Comparison of ENCODE assay signal across 1 cellular context in genomic region chr3:4723921-4724698, GRCh38.
TF ChIP-seq lines count a peak whose summit lies in the region.

No MANE protein-coding gene starts in this region.

TF ChIP-seq in HepG2, 621 proteins besides CTCF, POLR2A, EP300 and RAD21 (continued from another document):
- peak; percentile 52; the same call in 1 of the 2 replicates for TF ChIP-seq BCL3 (CRISPR knock-in tag; IDR thresholded peaks at IDR 0.05)
- TF ChIP-seq ATF7-NPFF (CRISPR knock-in tag; IDR thresholded peaks at IDR 0.05; ENCODE audit: low read depth), result no peak
- no peak for TF ChIP-seq ZNF101 (CRISPR knock-in tag; IDR thresholded peaks at IDR 0.05; ENCODE audit: borderline replicate concordance, low read depth)
- TF ChIP-seq ETV6 (CRISPR knock-in tag; conservative IDR thresholded peaks at IDR 0.05), result no peak
- TF ChIP-seq ZNF580 (CRISPR knock-in tag; IDR thresholded peaks at IDR 0.05; ENCODE audit: borderline replicate concordance, low read depth), result no peak
- TF ChIP-seq ZNF670 (CRISPR knock-in tag; IDR thresholded peaks at IDR 0.05; ENCODE audit: borderline replicate concordance), result no peak
- TF ChIP-seq ZBTB40 (IDR thresholded peaks at IDR 0.05), result no peak
- peak; percentile 77; the same call in 1 of the 2 replicates for TF ChIP-seq ZBTB40 (CRISPR knock-in tag; IDR thresholded peaks at IDR 0.05)
- TF ChIP-seq, protein P1, sequence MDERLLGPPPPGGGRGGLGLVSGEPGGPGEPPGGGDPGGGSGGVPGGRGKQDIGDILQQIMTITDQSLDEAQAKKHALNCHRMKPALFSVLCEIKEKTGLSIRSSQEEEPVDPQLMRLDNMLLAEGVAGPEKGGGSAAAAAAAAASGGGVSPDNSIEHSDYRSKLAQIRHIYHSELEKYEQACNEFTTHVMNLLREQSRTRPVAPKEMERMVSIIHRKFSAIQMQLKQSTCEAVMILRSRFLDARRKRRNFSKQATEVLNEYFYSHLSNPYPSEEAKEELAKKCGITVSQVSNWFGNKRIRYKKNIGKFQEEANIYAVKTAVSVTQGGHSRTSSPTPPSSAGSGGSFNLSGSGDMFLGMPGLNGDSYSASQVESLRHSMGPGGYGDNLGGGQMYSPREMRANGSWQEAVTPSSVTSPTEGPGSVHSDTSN (CRISPR knock-in tag; IDR thresholded peaks at IDR 0.05), result 0 out of 2 replicates have a peak, but pooled peaks have one; percentile 29
- TF ChIP-seq AGO2 (optimal IDR thresholded peaks at IDR 0.05; ENCODE audit: low read depth, low read length), result no peak
- TF ChIP-seq, protein P2, sequence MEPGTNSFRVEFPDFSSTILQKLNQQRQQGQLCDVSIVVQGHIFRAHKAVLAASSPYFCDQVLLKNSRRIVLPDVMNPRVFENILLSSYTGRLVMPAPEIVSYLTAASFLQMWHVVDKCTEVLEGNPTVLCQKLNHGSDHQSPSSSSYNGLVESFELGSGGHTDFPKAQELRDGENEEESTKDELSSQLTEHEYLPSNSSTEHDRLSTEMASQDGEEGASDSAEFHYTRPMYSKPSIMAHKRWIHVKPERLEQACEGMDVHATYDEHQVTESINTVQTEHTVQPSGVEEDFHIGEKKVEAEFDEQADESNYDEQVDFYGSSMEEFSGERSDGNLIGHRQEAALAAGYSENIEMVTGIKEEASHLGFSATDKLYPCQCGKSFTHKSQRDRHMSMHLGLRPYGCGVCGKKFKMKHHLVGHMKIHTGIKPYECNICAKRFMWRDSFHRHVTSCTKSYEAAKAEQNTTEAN (CRISPR knock-in tag; conservative IDR thresholded peaks at IDR 0.05), result 0 out of 2 replicates have a peak, but pooled peaks have one; percentile 66
- no peak for TF ChIP-seq ZNF225 (CRISPR knock-in tag; IDR thresholded peaks at IDR 0.05)
- no peak for TF ChIP-seq ZNF235 (CRISPR knock-in tag; IDR thresholded peaks at IDR 0.05; ENCODE audit: borderline replicate concordance)
- TF ChIP-seq ZNF234 (CRISPR knock-in tag; conservative IDR thresholded peaks at IDR 0.05), result no peak
- TF ChIP-seq TAF15 (IDR thresholded peaks at IDR 0.05; ENCODE audit: low read depth, low read length, poor library complexity, severe bottlenecking), result no peak
- peak; percentile 61; the same call in 1 of the 2 replicates for TF ChIP-seq ZBTB33 (CRISPR knock-in tag; IDR thresholded peaks at IDR 0.05)
- TF ChIP-seq ZNF10 (CRISPR knock-in tag; IDR thresholded peaks at IDR 0.05; ENCODE audit: borderline replicate concordance, low read depth), result no peak
- peak; percentile 44; the same call in 1 of the 2 replicates for TF ChIP-seq ZNF430 (CRISPR knock-in tag; IDR thresholded peaks at IDR 0.05)
- TF ChIP-seq SNAPC4 (CRISPR knock-in tag; IDR thresholded peaks at IDR 0.05), result no peak
- TF ChIP-seq THRA (CRISPR knock-in tag; IDR thresholded peaks at IDR 0.05; ENCODE audit: borderline replicate concordance), result peak; percentile 66; the same call in 1 of the 2 replicates
- TF ChIP-seq ERF (CRISPR knock-in tag; IDR thresholded peaks at IDR 0.05), result peak; percentile 48; the same call in 1 of the 2 replicates
- TF ChIP-seq, protein P3, sequence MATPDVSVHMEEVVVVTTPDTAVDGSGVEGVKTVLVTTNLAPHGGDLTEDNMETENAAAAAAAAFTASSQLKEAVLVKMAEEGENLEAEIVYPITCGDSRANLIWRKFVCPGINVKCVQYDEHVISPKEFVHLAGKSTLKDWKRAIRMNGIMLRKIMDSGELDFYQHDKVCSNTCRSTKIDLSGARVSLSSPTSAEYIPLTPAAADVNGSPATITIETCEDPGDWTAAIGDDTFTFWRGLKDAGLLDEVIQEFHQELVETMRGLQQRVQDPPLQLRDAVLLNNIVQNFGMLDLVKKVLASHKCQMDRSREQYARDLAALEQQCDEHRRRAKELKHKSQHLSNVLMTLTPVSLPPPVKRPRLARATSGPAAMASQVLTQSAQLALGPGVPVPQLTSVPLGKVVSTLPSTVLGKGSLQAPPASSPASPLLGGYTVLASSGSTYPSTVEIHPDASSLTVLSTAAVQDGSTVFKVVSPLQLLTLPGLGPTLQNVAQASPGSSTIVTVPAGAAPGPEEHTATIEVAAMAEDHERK (CRISPR knock-in tag; IDR thresholded peaks at IDR 0.05; ENCODE audit: low read depth), result no peak
- no peak for TF ChIP-seq ATF7 (IDR thresholded peaks at IDR 0.05)
- 0 out of 2 replicates have a peak, but pooled peaks have one; percentile 30 for TF ChIP-seq ATF7 (CRISPR knock-in tag; IDR thresholded peaks at IDR 0.05)
- TF ChIP-seq KDM6A (CRISPR knock-in tag; IDR thresholded peaks at IDR 0.05; ENCODE audit: low read depth), result no peak
- TF ChIP-seq THAP7 (CRISPR knock-in tag; IDR thresholded peaks at IDR 0.05), result no peak
- no peak for TF ChIP-seq CENPT (CRISPR knock-in tag; IDR thresholded peaks at IDR 0.05; ENCODE audit: low read depth)
- TF ChIP-seq TARDBP (CRISPR knock-in tag; IDR thresholded peaks at IDR 0.05), result no peak; the same call in 1 of the 2 replicates
